Comparison of ENCODE assay signal across 12 cellular contexts in genomic region chr9:113536483-113537226, GRCh38.
DNase-seq lines count a peak whose midpoint lies in the region; ATAC-seq and TF ChIP-seq lines count a peak whose summit lies in the region.
"Had no signal": no experiment of that assay in that cellular context is flagged by ENCODE, and none has a peak within 500 bp of the region (broad histone marks: within the 10 kb centered on the region; RNA-seq: fewer than 3 reads in every experiment).

No MANE protein-coding gene starts in this region.

- peak overlapping the region; percentile 49; the same call in 1 of the 2 replicates for H3K9ac ChIP-seq in BLaER1

- H3K4me1 Mint-ChIP-seq in neural crest cell: peaks cover 44% of the 10 kb centered on the region

- H3K4me3 Mint-ChIP-seq in neural crest cell: peak overlapping the region; percentile 42
- H3K4me3 Mint-ChIP-seq: T-cell had no signal

- H4K20me1 ChIP-seq in BLaER1: no peaks in the 10 kb centered on the region

- no peaks in the 10 kb centered on the region for H3K27me3 Mint-ChIP-seq in neural crest cell (ENCODE audit: low read depth)
- H3K27me3 Mint-ChIP-seq: T-cell had no signal

- peak overlapping the region; percentile 99 for H3K27ac Mint-ChIP-seq in neural crest cell (ENCODE audit: unreplicated experiment)

- H3K27me3 ChIP-seq in BLaER1 (no peaks in the 10 kb centered on the region), ascending aorta (no peaks in the 10 kb centered on the region), heart right ventricle (no peaks in the 10 kb centered on the region)

- H3K27ac ChIP-seq in BLaER1 (peak overlapping the region; percentile 72), ascending aorta (peak overlapping the region; percentile 81 to 82), heart right ventricle (peak overlapping the region; percentile 64 to 91 (median 84))

- TF ChIP-seq CTCF in ascending aorta (IDR thresholded peaks at IDR 0.05) (no peak), heart right ventricle (IDR thresholded peaks at IDR 0.05) (no peak), neural crest cell (conservative IDR thresholded peaks at IDR 0.05) (no peak)

- peaks cover 2% of the 10 kb centered on the region for H3K36me3 Mint-ChIP-seq in neural crest cell (ENCODE audit: low read depth)

- H3K4me3 ChIP-seq in BLaER1: no peak overlapping the region
- peak overlapping the region in 1 of 2 donors; percentile 12 for H3K4me3 ChIP-seq in ascending aorta
- peak overlapping the region in 1 of 10 donors; percentile 13 for H3K4me3 ChIP-seq in heart right ventricle
- H3K4me3 ChIP-seq: prostate gland had no signal

- DNase-seq in ascending aorta (ENCODE audit: low spot score in 2 of 2) (peak; percentile 62 to 85), heart right ventricle (peak; percentile 83 to 89), neural crest cell (ENCODE audit: low read depth, low spot score) (peak; percentile 53), KG1 (lab: John Stamatoyannopoulos, UW) (no peak), T-helper 1 cell (no peak)
- DNase-seq: NCI-H2029; stimulated activated CD8-positive, alpha-beta memory T cell treated with anti-CD3 and anti-CD28 coated beads, Interleukin-4, amount 100 ng/mL, for 48 hours; T-cell had no signal

- peak overlapping the region; percentile 68 for H3K4me2 ChIP-seq in BLaER1

- H3K9me3 ChIP-seq in BLaER1 (no peaks in the 10 kb centered on the region), ascending aorta (no peaks in the 10 kb centered on the region), heart right ventricle (no peaks in the 10 kb centered on the region)
- H3K9me3 ChIP-seq: prostate gland had no signal

- no peaks in the 10 kb centered on the region for H3K9me3 Mint-ChIP-seq in neural crest cell
- H3K9me3 Mint-ChIP-seq: T-cell had no signal

- peaks cover 34% of the 10 kb centered on the region for H3K4me1 ChIP-seq in BLaER1
- peaks cover 15 to 30% of the 10 kb centered on the region in 2 donors for H3K4me1 ChIP-seq in ascending aorta
- H3K4me1 ChIP-seq in heart right ventricle: peaks cover 38 to 86% (median 66%) of the 10 kb centered on the region in 9 donors
- H3K4me1 ChIP-seq: prostate gland had no signal

- whole genome bisulfite sequencing in heart right ventricle, 2 donors: 38 to 50% methylated on average over 21 of the region's 21 CpGs

- intact Hi-C loops in ascending aorta (cut with DNase I): no loop called here
- intact Hi-C loops in heart right ventricle (cut with DNase I): loop anchor here in 1 of 10 donors (5.0 kb wide), 1 partner anchor 36 kb away; no protein-coding TSS in a partner anchor

- peak; percentile 87 to 92 (median 89) for ATAC-seq in heart right ventricle
- no peak for ATAC-seq in HG02885 (IDR thresholded peaks at IDR 0.05; ENCODE audit: poor library complexity, unreplicated experiment)
- ATAC-seq in GM21786 (IDR thresholded peaks at IDR 0.05; ENCODE audit: unreplicated experiment): no peak
- ATAC-seq: T-cell had no signal

- H3K36me3 ChIP-seq in BLaER1: no peaks in the 10 kb centered on the region
- H3K36me3 ChIP-seq in ascending aorta: peaks cover 9 to 20% of the 10 kb centered on the region in 2 donors
- peaks cover 0 to 88% (median 15%) of the 10 kb centered on the region in 9 donors for H3K36me3 ChIP-seq in heart right ventricle
- H3K36me3 ChIP-seq: prostate gland had no signal

Comparison
In these comparisons a context has a peak if more than half of its experiments do, and no peak if none do; other contexts are left out.
1. DNase-seq: peak in ascending aorta (2 of 2), heart right ventricle (2 of 2) and neural crest cell (single experiment); none in KG1 (single experiment) and T-helper 1 cell (0 of 5).
2. ATAC-seq: peak in heart right ventricle (8 of 8); none in HG02885 (single experiment) and GM21786 (single experiment).
3. Peak in every context shown above with its lines, with median percentiles within 50 percentile points of each other: H3K27ac ChIP-seq.